ENCODE assay signal across 16 cellular contexts in the genomic region with DNA sequence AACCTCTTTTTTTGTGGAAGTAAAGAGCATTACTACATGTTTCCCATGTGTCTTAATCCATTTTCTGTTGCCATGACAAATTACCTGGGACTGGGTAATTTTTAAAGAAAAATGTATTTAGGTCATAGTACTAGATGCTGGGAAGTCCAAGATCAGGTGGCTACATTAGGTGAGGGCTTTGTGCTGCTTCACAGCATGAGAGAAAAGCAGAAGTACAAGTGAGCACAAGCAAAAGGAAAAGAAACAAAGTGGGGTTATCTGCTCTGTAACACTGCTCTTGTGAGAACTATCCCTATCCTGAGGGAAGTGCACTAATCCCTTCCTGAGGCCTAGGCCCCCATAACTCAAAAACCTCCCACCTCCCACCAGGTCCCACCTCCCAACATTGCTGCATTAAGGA.
DNase-seq lines count a peak whose midpoint lies in the region; ATAC-seq, FAIRE-seq and TF ChIP-seq lines count a peak whose summit lies in the region.
"Had no signal": no experiment of that assay in that cellular context is flagged by ENCODE, and none has a peak within 500 bp of the region (broad histone marks: within the 10 kb centered on the region; RNA-seq: fewer than 3 reads in every experiment).

No MANE protein-coding gene starts in this region.

- peak overlapping the region; percentile 53 for H3K27ac ChIP-seq in CD4-positive, alpha-beta memory T cell (ENCODE audit: low read depth, low read length)
- H3K27ac ChIP-seq: tibial artery, VCaP had no signal

- peaks cover 0 to 11% (median 5%) of the 10 kb centered on the region in 8 donors for H3K9me3 Mint-ChIP-seq in CD4-positive, alpha-beta memory T cell

- no peaks in the 10 kb centered on the region for H3K27me3 ChIP-seq in CD4-positive, alpha-beta memory T cell (ENCODE audit: insufficient read depth, low read length)
- H3K27me3 ChIP-seq: left lung, tibial artery had no signal

- TF ChIP-seq CTCF in mucosa of descending colon (IDR thresholded peaks at IDR 0.05) (no peak), omental fat pad (IDR thresholded peaks at IDR 0.05) (no peak)

- H3K27me3 Mint-ChIP-seq in CD4-positive, alpha-beta memory T cell: no peaks in the 10 kb centered on the region
- no peaks in the 10 kb centered on the region for H3K27me3 Mint-ChIP-seq in T-helper 17 cell

- H3K4me3 ChIP-seq in CD4-positive, alpha-beta memory T cell (ENCODE audit: low read length in 2 of 2): no peak overlapping the region
- H3K4me3 ChIP-seq in mucosa of descending colon: no peak overlapping the region
- H3K4me3 ChIP-seq: left lung, tibial artery had no signal

- CTCF ChIA-PET in CD4-positive, alpha-beta memory T cell (lab: Charles Lee; ENCODE audit: partially characterized antibody): interaction anchor here (1.3 to 3.0 kb wide), 3 partner anchors 7 to 164 kb away, joined by 3 to 21 read pairs (median 10); no protein-coding TSS in a partner anchor

- FAIRE-seq in GM12891 (lab: Jason Lieb, UNC): peak; percentile 66
- FAIRE-seq: HTR-8/SVneo had no signal

- DNase-seq in CD4-positive, alpha-beta memory T cell: no peak
- DNase-seq in GM12891 (ENCODE audit: insufficient read length, low spot score) (no peak), T-helper 17 cell (no peak), mucosa of descending colon (no peak), AG20443 (ENCODE audit: low spot score) (no peak), mucosa of gallbladder (ENCODE audit: low spot score) (no peak), omental fat pad (ENCODE audit: low spot score) (no peak)
- DNase-seq: activated T-cell treated with anti-CD3 and anti-CD28 coated beads, Interleukin-2, amount 50 U/mL, for 1 hour; dermis blood vessel endothelial cell; hypothalamus; left lung; MM.1S; tibial artery had no signal

- intact Hi-C loops in CD4-positive, alpha-beta memory T cell (cut with micrococcal nuclease): loop anchor here (10.0 kb wide), 1 partner anchor 979 kb away; a partner anchor contains a TSS
- intact Hi-C loops in mucosa of descending colon (cut with DNase I, micrococcal nuclease): no loop called here

- H3K4me1 ChIP-seq in CD4-positive, alpha-beta memory T cell (ENCODE audit: insufficient read depth, low read length): peaks cover 63% of the 10 kb centered on the region
- H3K4me1 ChIP-seq in mucosa of descending colon (ENCODE audit: low read depth): no peaks in the 10 kb centered on the region
- H3K4me1 ChIP-seq: tibial artery had no signal

- peaks cover 57 to 78% (median 67%) of the 10 kb centered on the region in 4 donors for H3K4me1 Mint-ChIP-seq in CD4-positive, alpha-beta memory T cell
- H3K4me1 Mint-ChIP-seq in T-helper 17 cell: peaks cover 48% of the 10 kb centered on the region

- no peak for TF ChIP-seq POLR2A in GM12891 (IDR thresholded peaks at IDR 0.05; ENCODE audit: low read depth, low read length)

- POLR2A ChIA-PET in CD4-positive, alpha-beta memory T cell (lab: Charles Lee; ENCODE audit: partially characterized antibody): interaction anchor here (2.8 kb wide), 1 partner anchor 10 kb away, joined by 17 read pairs; no protein-coding TSS in a partner anchor

- H3K27ac Mint-ChIP-seq in CD4-positive, alpha-beta memory T cell: peak overlapping the region; percentile 92 to 99 (median 94)
- peak overlapping the region; percentile 99 for H3K27ac Mint-ChIP-seq in T-helper 17 cell

- no peaks in the 10 kb centered on the region for H3K9me3 ChIP-seq in CD4-positive, alpha-beta memory T cell (ENCODE audit: control insufficient read depth in 1 of 2, low read length in 2 of 2)
- H3K9me3 ChIP-seq in T-helper 17 cell (ENCODE audit: control insufficient read depth, low read length, poor library complexity, severe bottlenecking): no peaks in the 10 kb centered on the region
- no peaks in the 10 kb centered on the region for H3K9me3 ChIP-seq in mucosa of descending colon
- H3K9me3 ChIP-seq: left lung, tibial artery had no signal

- peaks cover 0 to 10% of the 10 kb centered on the region in 2 donors for H3K36me3 Mint-ChIP-seq in CD4-positive, alpha-beta memory T cell
- H3K36me3 Mint-ChIP-seq in T-helper 17 cell (ENCODE audit: low read depth): peaks cover 4% of the 10 kb centered on the region

- H3K4me3 Mint-ChIP-seq in CD4-positive, alpha-beta memory T cell: peak overlapping the region in 7 of 8 donors; percentile 33 to 80 (median 75)
- H3K4me3 Mint-ChIP-seq in T-helper 17 cell: peak overlapping the region; percentile 80

- no peaks in the 10 kb centered on the region for H3K36me3 ChIP-seq in CD4-positive, alpha-beta memory T cell (ENCODE audit: insufficient read depth, low read length)
- no peaks in the 10 kb centered on the region for H3K36me3 ChIP-seq in mucosa of descending colon (ENCODE audit: low read depth)
- H3K36me3 ChIP-seq: left lung, tibial artery had no signal

- ATAC-seq in T-helper 17 cell: peak; percentile 39
- peak; percentile 38 for ATAC-seq in mucosa of descending colon
- no peak for ATAC-seq in omental fat pad (ENCODE audit: low FRiP score)
- ATAC-seq: left lung, Right ventricle myocardium inferior had no signal

TF ChIP-seq in GM12891, 5 proteins besides CTCF, POLR2A, EP300 and RAD21:
- peak; percentile 52 for TF ChIP-seq SPI1 (IDR thresholded peaks at IDR 0.05; ENCODE audit: low read depth, low read length)
- no peak for TF ChIP-seq TAF1 (IDR thresholded peaks at IDR 0.05; ENCODE audit: low read depth, low read length)
- no peak for TF ChIP-seq POLR2AphosphoS5 (IDR thresholded peaks at IDR 0.05; ENCODE audit: low read depth, low read length)
- TF ChIP-seq POU2F2 (IDR thresholded peaks at IDR 0.05; ENCODE audit: low read depth, low read length): no peak
- TF ChIP-seq PAX5 (IDR thresholded peaks at IDR 0.05; ENCODE audit: insufficient read depth, low read length, severe bottlenecking): no peak
